In the genomic region with DNA sequence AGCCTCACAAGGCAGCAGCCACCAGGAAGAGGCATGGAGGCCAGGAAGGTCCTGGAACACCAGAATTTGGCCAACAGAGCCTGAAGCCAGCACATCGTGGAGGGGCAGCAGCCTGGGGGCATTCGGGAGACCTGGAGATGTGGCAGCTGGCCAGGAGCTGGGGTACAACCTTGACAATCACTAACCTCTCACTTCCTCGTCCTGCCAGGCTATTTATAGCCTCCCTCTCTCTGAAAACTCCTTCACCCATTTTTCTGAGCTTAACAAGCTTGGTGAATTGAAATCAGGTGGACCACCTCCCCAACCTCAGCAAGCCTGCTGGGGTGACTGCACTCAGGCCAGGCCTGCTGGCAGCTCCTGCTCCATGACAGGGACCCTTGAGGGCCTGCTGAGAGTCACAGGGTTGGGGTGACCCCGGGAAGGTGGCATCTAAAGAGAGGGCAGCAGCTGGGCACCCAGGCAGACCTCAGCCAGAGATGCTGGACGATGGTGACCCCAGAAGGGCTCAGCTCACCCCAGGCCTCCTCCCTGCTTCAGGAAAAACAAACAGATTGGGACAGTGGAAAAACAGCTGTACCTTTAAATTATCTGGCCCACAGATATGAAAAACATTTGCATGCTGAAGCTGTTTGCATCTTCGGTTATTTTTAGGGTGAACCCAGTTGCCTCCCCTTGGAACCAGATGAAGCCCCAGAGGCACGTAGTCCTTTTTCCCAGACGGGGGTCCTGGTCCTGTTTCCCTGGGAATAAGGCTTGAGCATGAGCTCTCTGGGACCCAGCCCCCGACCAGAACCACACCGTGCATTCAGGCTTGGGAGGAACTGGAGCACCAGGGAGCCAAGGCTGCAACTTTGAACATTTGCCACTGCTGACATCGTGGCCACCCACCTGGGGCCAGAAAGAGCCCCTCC, we compare ENCODE assay signal across 17 cellular contexts.
A peak's percentile ranks its signal among the peaks of the same experiment; 100 is the strongest.
DNase-seq lines count a peak whose midpoint lies in the region; FAIRE-seq and TF ChIP-seq lines count a peak whose summit lies in the region.
"Had no signal": no experiment of that assay in that cellular context is flagged by ENCODE, and none has a peak within 500 bp of the region (broad histone marks: within the 10 kb centered on the region; RNA-seq: fewer than 3 reads in every experiment).

No MANE protein-coding gene starts in this region.

- TF ChIP-seq POLR2A in GM12892 (IDR thresholded peaks at IDR 0.05; ENCODE audit: low read depth, low read length): no peak

- no peaks in the 10 kb centered on the region for H3K4me1 Mint-ChIP-seq in activated CD4-positive, alpha-beta memory T cell treated with anti-CD3 and anti-CD28 coated beads, Interleukin-2, amount 10 ng/mL, durations not matched to agents 7 days and 5 days

- no peaks in the 10 kb centered on the region for H3K9me3 ChIP-seq in BLaER1
- H3K9me3 ChIP-seq in Karpas-422 (ENCODE audit: low read length): no peaks in the 10 kb centered on the region
- H3K9me3 ChIP-seq in left ventricle myocardium inferior (replicated peaks): no peaks in the 10 kb centered on the region

- H3K27me3 ChIP-seq in BLaER1: no peaks in the 10 kb centered on the region
- H3K27me3 ChIP-seq in Karpas-422 (ENCODE audit: low read length): no peaks in the 10 kb centered on the region
- H3K27me3 ChIP-seq in left ventricle myocardium inferior (ENCODE audit: low read depth): no peaks in the 10 kb centered on the region

- no peak for TF ChIP-seq CTCF in left ventricle myocardium inferior (IDR thresholded peaks at IDR 0.05; ENCODE audit: borderline replicate concordance)

- FAIRE-seq in GM12892 (lab: Jason Lieb, UNC): peak; percentile 90
- FAIRE-seq: frontal cortex, kidney, RCC 7860 had no signal

- CTCF ChIA-PET in activated CD4-positive, alpha-beta memory T cell treated with anti-CD3 and anti-CD28 coated beads, Interleukin-2, amount 10 ng/mL, durations not matched to agents 7 days and 5 days (lab: Charles Lee): interaction anchor here (0.6 kb wide), 1 partner anchor 214 kb away, joined by 3 read pairs; no protein-coding TSS in a partner anchor

- H3K9me3 Mint-ChIP-seq in activated CD4-positive, alpha-beta memory T cell treated with anti-CD3 and anti-CD28 coated beads, Interleukin-2, amount 10 ng/mL, durations not matched to agents 7 days and 5 days: no peaks in the 10 kb centered on the region

- no peaks in the 10 kb centered on the region for H3K27me3 Mint-ChIP-seq in activated CD4-positive, alpha-beta memory T cell treated with anti-CD3 and anti-CD28 coated beads, Interleukin-2, amount 10 ng/mL, durations not matched to agents 7 days and 5 days

- no peaks in the 10 kb centered on the region for H3K36me3 Mint-ChIP-seq in activated CD4-positive, alpha-beta memory T cell treated with anti-CD3 and anti-CD28 coated beads, Interleukin-2, amount 10 ng/mL, durations not matched to agents 7 days and 5 days (ENCODE audit: low read depth)

- H3K4me1 ChIP-seq in BLaER1 (peaks cover 67% of the 10 kb centered on the region), Karpas-422 (ENCODE audit: low read length) (peaks cover 38% of the 10 kb centered on the region), left ventricle myocardium inferior (peaks cover 90% of the 10 kb centered on the region)

- H2AFZ ChIP-seq in Karpas-422 (ENCODE audit: low read length): peak overlapping the region; percentile 51

- H3K27ac ChIP-seq in BLaER1 (peak overlapping the region; percentile 71), Karpas-422 (ENCODE audit: low read length) (no peak overlapping the region), left ventricle myocardium inferior (replicated peaks) (peak overlapping the region; percentile 81)

- H3K4me3 ChIP-seq in BLaER1 (no peak overlapping the region; the same call in 1 of the 2 replicates), Karpas-422 (ENCODE audit: low read length) (peak overlapping the region; percentile 56), left ventricle myocardium inferior (peak overlapping the region; percentile 33)

- H3K4me3 Mint-ChIP-seq in activated CD4-positive, alpha-beta memory T cell treated with anti-CD3 and anti-CD28 coated beads, Interleukin-2, amount 10 ng/mL, durations not matched to agents 7 days and 5 days: no peak overlapping the region

- H3K4me2 ChIP-seq in BLaER1 (peak overlapping the region; percentile 81), Karpas-422 (ENCODE audit: low read depth, low read length, poor library complexity, severe bottlenecking) (peak overlapping the region; percentile 78)

- H4K20me1 ChIP-seq in BLaER1 (peaks cover 92% of the 10 kb centered on the region), Karpas-422 (ENCODE audit: insufficient read depth, low read depth, low read length) (no peaks in the 10 kb centered on the region)

- H3K9ac ChIP-seq in BLaER1: peak overlapping the region; percentile 61
- peak overlapping the region; percentile 56 for H3K9ac ChIP-seq in Karpas-422 (ENCODE audit: low read length)

- DNase-seq in GM12892 (ENCODE audit: insufficient read length): no peak
- peak; percentile 48 for DNase-seq in Karpas-422
- no peak for DNase-seq in left ventricle myocardium inferior
- DNase-seq in activated CD4-positive, alpha-beta memory T cell treated with anti-CD3 and anti-CD28 coated beads, Interleukin-2, amount 10 ng/mL, durations not matched to agents 7 days and 5 days: no peak
- DNase-seq in mucosa of gallbladder (ENCODE audit: low spot score): no peak
- no peak for DNase-seq in T-helper 9 cell
- DNase-seq in NCI-H2196 (lab: John Stamatoyannopoulos, UW; ENCODE audit: unreplicated experiment): no peak
- DNase-seq: activated CD4-positive, alpha-beta T cell treated with anti-CD3 and anti-CD28 coated beads, Interleukin-2, amount 50 U/mL, for 48 hours; activated effector memory CD4-positive, alpha-beta T cell treated with anti-CD3 and anti-CD28 coated beads, Interleukin-2, amount 50 U/mL, for 16 hours; DND-41; effector memory CD4-positive, alpha-beta T cell; kidney; NCI-H1048; NCI-H226 had no signal

- no peaks in the 10 kb centered on the region for H3K9me2 ChIP-seq in Karpas-422 (replicated peaks; ENCODE audit: insufficient read depth, low read length)

- no peaks in the 10 kb centered on the region for H3K79me2 ChIP-seq in Karpas-422 (ENCODE audit: low read length)

- intact Hi-C loops in left ventricle myocardium inferior (cut with micrococcal nuclease): no loop called here

- H3K27ac Mint-ChIP-seq in activated CD4-positive, alpha-beta memory T cell treated with anti-CD3 and anti-CD28 coated beads, Interleukin-2, amount 10 ng/mL, durations not matched to agents 7 days and 5 days: no peak overlapping the region

- peaks cover 10% of the 10 kb centered on the region; the same call in 1 of the 2 replicates for H3K36me3 ChIP-seq in BLaER1
- no peaks in the 10 kb centered on the region for H3K36me3 ChIP-seq in Karpas-422 (ENCODE audit: insufficient read depth, low read length)
- H3K36me3 ChIP-seq in left ventricle myocardium inferior: no peaks in the 10 kb centered on the region

- POLR2A ChIA-PET in activated CD4-positive, alpha-beta memory T cell treated with anti-CD3 and anti-CD28 coated beads, Interleukin-2, amount 10 ng/mL, durations not matched to agents 7 days and 5 days (lab: Charles Lee): interaction anchor here (0.9 kb wide), 1 partner anchor 8 kb away, joined by 3 read pairs; no protein-coding TSS in a partner anchor
